In the genomic region with DNA sequence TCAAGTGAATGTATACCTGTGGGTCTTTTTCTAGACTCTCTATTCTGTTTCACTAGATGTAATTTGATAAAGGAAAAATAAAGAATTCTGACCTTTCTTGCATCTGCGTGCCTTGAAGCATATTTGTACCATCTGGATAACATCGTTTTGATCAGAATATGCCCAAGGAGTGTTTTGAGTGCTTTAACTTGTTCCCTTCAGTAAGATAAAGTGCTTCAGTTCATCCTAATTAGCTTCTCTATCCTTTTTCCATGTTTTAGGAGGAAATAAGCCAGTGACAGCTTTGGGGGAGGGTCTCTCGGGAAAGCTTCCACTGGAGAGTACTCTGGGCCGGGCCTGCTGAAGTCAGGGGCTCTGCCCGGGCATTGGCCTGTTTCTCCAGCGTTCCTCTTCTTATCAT, we compare ENCODE assay signal across 31 cellular contexts.
"Had no signal": no experiment of that assay in that cellular context is flagged by ENCODE, and none has a peak within 500 bp of the region (broad histone marks: within the 10 kb centered on the region; RNA-seq: fewer than 3 reads in every experiment).

No MANE protein-coding gene starts in this region.

- H3K27me3 ChIP-seq: SJCRH30 had no signal

- H3K36me3 ChIP-seq: SJCRH30 had no signal

- H3K4me3 Mint-ChIP-seq: activated B cell treated with CpG ODN at 0.5 μM for 24 hours; activated CD4-positive, alpha-beta memory T cell treated with anti-CD3 and anti-CD28 coated beads for 36 hours; activated naive CD4-positive, alpha-beta T cell treated with anti-CD3 and anti-CD28 coated beads, Interleukin-2, amount 10 ng/mL, durations not matched to agents 7 days and 5 days; activated naive CD8-positive, alpha-beta T cell; activated naive CD8-positive, alpha-beta T cell treated with anti-CD3 and anti-CD28 coated beads, Interleukin-2, amount 50 U/mL, for 24 hours; activated T-cell treated with anti-CD3 and anti-CD28 coated beads, Interleukin-2, amount 50 U/mL, for 4 hours; activated T-helper 1 cell treated with anti-CD3 and anti-CD28 coated beads, Interleukin-12 subunit alpha, Interleukin-12 subunit beta, Interleukin-2, Interleukin-4 antibody, amounts not matched to agents 30 ng/mL and 10 ng/mL and 1 ng/mL, durations not matched to agents 14 hours and 24 hours and 36 hours; brain had no signal

- H3K9me3 Mint-ChIP-seq: activated B cell treated with CpG ODN at 0.5 μM for 24 hours; activated CD4-positive, alpha-beta memory T cell treated with anti-CD3 and anti-CD28 coated beads for 36 hours; activated naive CD4-positive, alpha-beta T cell treated with anti-CD3 and anti-CD28 coated beads, Interleukin-2, amount 10 ng/mL, durations not matched to agents 7 days and 5 days; activated naive CD8-positive, alpha-beta T cell treated with anti-CD3 and anti-CD28 coated beads, Interleukin-2, amount 50 U/mL, for 24 hours; activated T-cell treated with anti-CD3 and anti-CD28 coated beads, Interleukin-2, amount 50 U/mL, for 4 hours; activated T-helper 1 cell treated with anti-CD3 and anti-CD28 coated beads, Interleukin-12 subunit alpha, Interleukin-12 subunit beta, Interleukin-2, Interleukin-4 antibody, amounts not matched to agents 30 ng/mL and 10 ng/mL and 1 ng/mL, durations not matched to agents 14 hours and 24 hours and 36 hours had no signal

- H3K4me1 Mint-ChIP-seq: activated naive CD4-positive, alpha-beta T cell treated with anti-CD3 and anti-CD28 coated beads, Interleukin-2, amount 10 ng/mL, durations not matched to agents 7 days and 5 days; activated naive CD8-positive, alpha-beta T cell treated with anti-CD3 and anti-CD28 coated beads, Interleukin-2, amount 50 U/mL, for 24 hours had no signal

- H3K36me3 Mint-ChIP-seq: activated CD4-positive, alpha-beta memory T cell treated with anti-CD3 and anti-CD28 coated beads for 36 hours; activated naive CD4-positive, alpha-beta T cell treated with anti-CD3 and anti-CD28 coated beads, Interleukin-2, amount 10 ng/mL, durations not matched to agents 7 days and 5 days; activated naive CD8-positive, alpha-beta T cell; brain had no signal

- H3K4me1 ChIP-seq: SJCRH30 had no signal

- H3K27ac ChIP-seq: SJCRH30, VCaP had no signal

- H3K9me3 ChIP-seq: SJCRH30 had no signal

- H3K27ac Mint-ChIP-seq: activated B cell treated with CpG ODN at 0.5 μM for 24 hours; activated CD4-positive, alpha-beta memory T cell treated with anti-CD3 and anti-CD28 coated beads for 36 hours; activated naive CD4-positive, alpha-beta T cell treated with anti-CD3 and anti-CD28 coated beads, Interleukin-2, amount 10 ng/mL, durations not matched to agents 7 days and 5 days; activated naive CD8-positive, alpha-beta T cell; activated naive CD8-positive, alpha-beta T cell treated with anti-CD3 and anti-CD28 coated beads, Interleukin-2, amount 50 U/mL, for 24 hours; activated T-helper 1 cell treated with anti-CD3 and anti-CD28 coated beads, Interleukin-12 subunit alpha, Interleukin-12 subunit beta, Interleukin-2, Interleukin-4 antibody, amounts not matched to agents 30 ng/mL and 10 ng/mL and 1 ng/mL, durations not matched to agents 14 hours and 24 hours and 36 hours had no signal

- ATAC-seq: activated naive CD8-positive, alpha-beta T cell treated with anti-CD3 and anti-CD28 coated beads, Interleukin-2, amount 50 U/mL, for 24 hours; activated T-cell treated with anti-CD3 and anti-CD28 coated beads, Interleukin-2, amount 50 U/mL, for 4 hours; Panc1 had no signal

- DNase-seq: activated B cell treated with CpG ODN at 0.5 μM for 24 hours; activated CD4-positive, alpha-beta memory T cell treated with anti-CD3 and anti-CD28 coated beads for 36 hours; activated CD4-positive, alpha-beta T cell treated with anti-CD3 and anti-CD28 coated beads for 4 hours; activated CD4-positive, alpha-beta T cell treated with anti-CD3 and anti-CD28 coated beads, Interleukin-2, amount 50 U/mL, for 1 hour; activated CD4-positive, CD25-positive, alpha-beta regulatory T cell treated with anti-CD3 and anti-CD28 coated beads, Interleukin-2, amount 50 U/mL, for 72 hours; activated CD8-positive, alpha-beta memory T cell treated with anti-CD3 and anti-CD28 coated beads, Interleukin-2, amount 50 U/mL, for 4 hours; activated naive CD4-positive, alpha-beta T cell treated with anti-CD3 and anti-CD28 coated beads, Interleukin-2, amount 10 ng/mL, durations not matched to agents 7 days and 5 days; activated naive CD8-positive, alpha-beta T cell treated with anti-CD3 and anti-CD28 coated beads, Interleukin-2, amount 50 U/mL, for 24 hours; activated T-cell treated with anti-CD3 and anti-CD28 coated beads for 4 hours; activated T-cell treated with anti-CD3 and anti-CD28 coated beads, Interleukin-2, amount 50 U/mL, for 4 hours; anterior cingulate cortex; caudate nucleus; cerebellar nuclear complex; Karpas-422; NCI-H1105; NCI-H1417 treated with DMSO at 0.1 percent for 48 hours; NCI-H187 treated with DMSO at 0.1 percent for 48 hours; NCI-H2081; NCI-H446; NCI-H748 treated with DMSO at 0.1 percent for 48 hours; SHP77; SJCRH30; SW 1271; T-helper 1 cell; T-helper 2 cell; T-helper 9 cell had no signal

- H3K4me3 ChIP-seq: SJCRH30 had no signal
